In the genomic region with DNA sequence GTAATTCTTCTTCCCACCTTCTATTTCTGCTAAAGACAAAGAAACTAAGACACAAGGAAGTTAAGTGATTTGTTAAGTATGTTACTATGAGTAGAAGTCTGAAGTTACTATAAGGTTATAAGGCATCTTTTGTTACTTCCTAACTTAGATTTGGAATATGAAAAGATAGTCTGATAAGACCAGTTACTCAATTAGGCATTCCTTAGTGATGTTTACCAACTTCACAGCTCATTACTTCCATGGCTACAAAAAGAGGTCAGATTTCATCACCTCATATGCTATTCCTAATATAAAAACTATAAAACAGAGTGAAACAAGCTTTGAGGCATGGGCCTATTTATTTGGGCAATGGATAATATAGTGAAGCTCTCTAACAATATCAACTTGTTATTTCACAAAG, we compare ENCODE assay signal across 24 cellular contexts.
"Had no signal": no experiment of that assay in that cellular context is flagged by ENCODE, and none has a peak within 500 bp of the region (broad histone marks: within the 10 kb centered on the region; RNA-seq: fewer than 3 reads in every experiment).

No MANE protein-coding gene starts in this region.

- H3K4me3 ChIP-seq: esophagus squamous epithelium, lung, neural progenitor cell, right atrium auricular region, spleen, suprapubic skin, transverse colon, upper lobe of right lung, uterus had no signal

- H3K9me3 ChIP-seq: esophagus squamous epithelium, right atrium auricular region, spleen, suprapubic skin, transverse colon, upper lobe of right lung, uterus had no signal

- H3K9ac ChIP-seq: neural progenitor cell, parathyroid adenoma had no signal

- H3K4me2 ChIP-seq: neural progenitor cell had no signal

- H3K79me2 ChIP-seq: parathyroid adenoma had no signal

- H3K27me3 ChIP-seq: esophagus squamous epithelium, neural progenitor cell, right atrium auricular region, spleen, suprapubic skin, transverse colon, upper lobe of right lung, uterus had no signal

- H3K27me3 Mint-ChIP-seq: effector memory CD8-positive, alpha-beta T cell; memory B cell; naive thymus-derived CD4-positive, alpha-beta T cell; progenitor cell of endocrine pancreas; stimulated activated memory B cell treated with anti-CD40 and anti-IgM and Interleukin-4, amounts not matched to agents 10 μg/mL and 1 μg/mL and 100 μg/mL, for 72 hours; stimulated activated naive CD8-positive, alpha-beta T cell treated with anti-CD3 and anti-CD28 coated beads, Interleukin-15, Interleukin-2, amounts not matched to agents 100 ng/mL and 50 ng/mL, for 24 hours had no signal

- H2AFZ ChIP-seq: neural progenitor cell, parathyroid adenoma had no signal

- H3K9me3 Mint-ChIP-seq: immature natural killer cell; memory B cell; stimulated activated memory B cell treated with anti-CD40 and anti-IgM and Interleukin-4, amounts not matched to agents 10 μg/mL and 1 μg/mL and 100 μg/mL, for 72 hours; stimulated activated naive CD8-positive, alpha-beta T cell treated with anti-CD3 and anti-CD28 coated beads, Interleukin-15, Interleukin-2, amounts not matched to agents 100 ng/mL and 50 ng/mL, for 24 hours had no signal

- H3K27ac Mint-ChIP-seq: effector memory CD8-positive, alpha-beta T cell; immature natural killer cell; memory B cell; naive thymus-derived CD4-positive, alpha-beta T cell; nephron; neural progenitor cell; progenitor cell of endocrine pancreas; stimulated activated memory B cell treated with anti-CD40 and anti-IgM and Interleukin-4, amounts not matched to agents 10 μg/mL and 1 μg/mL and 100 μg/mL, for 72 hours; stimulated activated naive CD8-positive, alpha-beta T cell treated with anti-CD3 and anti-CD28 coated beads, Interleukin-15, Interleukin-2, amounts not matched to agents 100 ng/mL and 50 ng/mL, for 24 hours had no signal

- H3K4me1 ChIP-seq: esophagus squamous epithelium, neural progenitor cell, parathyroid adenoma, right atrium auricular region, spleen, suprapubic skin, transverse colon, upper lobe of right lung, uterus had no signal

- DNase-seq: cortex of kidney; effector memory CD8-positive, alpha-beta T cell; erythroblast; esophagus squamous epithelium; hypothalamus; immature natural killer cell; midbrain; naive thymus-derived CD4-positive, alpha-beta T cell; spleen; stimulated activated CD4-positive, alpha-beta T cell treated with anti-CD3 and anti-CD28 coated beads, Interleukin-4, amount 100 ng/mL, for 4 hours; transverse colon; upper lobe of right lung; uterus had no signal

- ATAC-seq: effector memory CD8-positive, alpha-beta T cell; naive thymus-derived CD4-positive, alpha-beta T cell; sciatic nerve; stimulated activated memory B cell treated with anti-CD40 and anti-IgM and Interleukin-4, amounts not matched to agents 10 μg/mL and 1 μg/mL and 100 μg/mL, for 72 hours; upper lobe of right lung had no signal

- H3K4me1 Mint-ChIP-seq: immature natural killer cell; memory B cell; nephron; neural progenitor cell; stimulated activated memory B cell treated with anti-CD40 and anti-IgM and Interleukin-4, amounts not matched to agents 10 μg/mL and 1 μg/mL and 100 μg/mL, for 72 hours had no signal

- H3K36me3 ChIP-seq: right atrium auricular region, uterus had no signal

- H3K4me3 Mint-ChIP-seq: effector memory CD8-positive, alpha-beta T cell; immature natural killer cell; memory B cell; naive thymus-derived CD4-positive, alpha-beta T cell; nephron; neural progenitor cell; stimulated activated memory B cell treated with anti-CD40 and anti-IgM and Interleukin-4, amounts not matched to agents 10 μg/mL and 1 μg/mL and 100 μg/mL, for 72 hours; stimulated activated naive CD8-positive, alpha-beta T cell treated with anti-CD3 and anti-CD28 coated beads, Interleukin-15, Interleukin-2, amounts not matched to agents 100 ng/mL and 50 ng/mL, for 24 hours had no signal

- H3K27ac ChIP-seq: esophagus squamous epithelium, neural progenitor cell, parathyroid adenoma, right atrium auricular region, spleen, suprapubic skin, transverse colon, upper lobe of right lung, uterus had no signal
